ENCODE assay signal across 1 cellular context in the genomic region with DNA sequence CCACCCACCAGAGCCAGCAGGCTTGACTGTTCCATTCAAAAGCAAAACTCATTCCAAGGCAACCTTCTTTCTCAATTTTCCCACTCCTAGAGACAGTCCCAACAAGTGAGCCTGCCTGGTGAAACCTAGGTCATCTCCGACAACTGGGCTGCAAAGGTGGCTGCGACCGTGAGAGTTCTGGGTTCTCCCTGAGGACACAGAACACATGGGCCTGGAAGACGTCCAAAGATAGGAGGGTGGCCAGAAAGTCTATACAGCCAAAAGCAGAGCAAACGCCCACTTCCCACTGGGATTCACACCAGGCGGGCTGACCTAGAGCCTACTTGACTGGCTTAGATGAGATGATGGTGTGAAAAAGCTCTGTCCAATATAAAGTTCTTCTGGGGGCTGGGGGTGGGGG.
TF ChIP-seq lines count a peak whose summit lies in the region.

No MANE protein-coding gene starts in this region.

TF ChIP-seq in WTC11, 78 proteins besides CTCF, POLR2A, EP300 and RAD21 (continued from another document):
- TF ChIP-seq, protein P1, sequence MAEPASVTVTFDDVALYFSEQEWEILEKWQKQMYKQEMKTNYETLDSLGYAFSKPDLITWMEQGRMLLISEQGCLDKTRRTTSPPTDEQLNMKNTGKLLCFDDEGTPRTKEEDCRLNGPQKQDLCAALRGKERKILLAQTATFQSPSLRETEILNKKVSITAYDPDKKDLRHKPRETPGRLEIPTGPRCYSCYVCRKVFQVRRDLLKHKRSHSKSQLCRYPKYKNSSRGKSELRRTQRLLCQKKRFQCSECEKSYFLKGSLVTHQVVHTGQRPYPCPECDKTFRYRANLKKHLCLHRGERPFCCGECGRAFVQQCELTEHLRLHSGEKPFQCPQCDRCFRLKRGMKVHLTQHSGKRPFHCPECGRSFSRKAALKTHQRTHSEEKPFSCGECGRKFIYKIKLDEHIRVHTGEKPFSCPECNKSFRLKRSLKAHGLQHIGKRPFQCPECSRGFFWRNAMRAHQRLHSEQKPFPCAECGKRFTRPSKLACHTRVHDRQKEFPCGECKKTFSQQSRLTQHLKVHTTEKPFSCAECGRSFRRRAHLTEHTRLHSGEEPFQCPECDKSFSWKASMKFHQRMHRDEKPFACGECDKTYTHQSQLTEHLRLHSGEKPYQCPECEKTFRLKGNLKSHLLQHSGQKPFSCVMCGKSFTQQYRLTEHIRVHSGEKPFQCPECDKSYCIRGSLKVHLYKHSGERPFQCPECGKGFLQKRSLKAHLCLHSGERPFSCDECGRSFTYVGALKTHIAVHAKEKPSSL (CRISPR knock-in tag; conservative IDR thresholded peaks at IDR 0.05): no peak
- TF ChIP-seq, protein P2, sequence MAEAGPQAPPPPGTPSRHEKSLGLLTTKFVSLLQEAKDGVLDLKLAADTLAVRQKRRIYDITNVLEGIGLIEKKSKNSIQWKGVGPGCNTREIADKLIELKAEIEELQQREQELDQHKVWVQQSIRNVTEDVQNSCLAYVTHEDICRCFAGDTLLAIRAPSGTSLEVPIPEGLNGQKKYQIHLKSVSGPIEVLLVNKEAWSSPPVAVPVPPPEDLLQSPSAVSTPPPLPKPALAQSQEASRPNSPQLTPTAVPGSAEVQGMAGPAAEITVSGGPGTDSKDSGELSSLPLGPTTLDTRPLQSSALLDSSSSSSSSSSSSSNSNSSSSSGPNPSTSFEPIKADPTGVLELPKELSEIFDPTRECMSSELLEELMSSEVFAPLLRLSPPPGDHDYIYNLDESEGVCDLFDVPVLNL (CRISPR knock-in tag; IDR thresholded peaks at IDR 0.05; ENCODE audit: borderline replicate concordance, low read depth): no peak
- no peak for TF ChIP-seq ZNF219 (CRISPR knock-in tag; IDR thresholded peaks at IDR 0.05; ENCODE audit: borderline replicate concordance)
- no peak for TF ChIP-seq CREM (CRISPR knock-in tag; IDR thresholded peaks at IDR 0.05)
- TF ChIP-seq, protein P3, sequence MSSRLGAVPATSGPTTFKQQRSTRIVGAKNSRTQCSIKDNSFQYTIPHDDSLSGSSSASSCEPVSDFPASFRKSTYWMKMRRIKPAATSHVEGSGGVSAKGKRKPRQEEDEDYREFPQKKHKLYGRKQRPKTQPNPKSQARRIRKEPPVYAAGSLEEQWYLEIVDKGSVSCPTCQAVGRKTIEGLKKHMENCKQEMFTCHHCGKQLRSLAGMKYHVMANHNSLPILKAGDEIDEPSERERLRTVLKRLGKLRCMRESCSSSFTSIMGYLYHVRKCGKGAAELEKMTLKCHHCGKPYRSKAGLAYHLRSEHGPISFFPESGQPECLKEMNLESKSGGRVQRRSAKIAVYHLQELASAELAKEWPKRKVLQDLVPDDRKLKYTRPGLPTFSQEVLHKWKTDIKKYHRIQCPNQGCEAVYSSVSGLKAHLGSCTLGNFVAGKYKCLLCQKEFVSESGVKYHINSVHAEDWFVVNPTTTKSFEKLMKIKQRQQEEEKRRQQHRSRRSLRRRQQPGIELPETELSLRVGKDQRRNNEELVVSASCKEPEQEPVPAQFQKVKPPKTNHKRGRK (CRISPR knock-in tag; IDR thresholded peaks at IDR 0.05; ENCODE audit: borderline replicate concordance): no peak
- no peak for TF ChIP-seq ETV6 (CRISPR knock-in tag; IDR thresholded peaks at IDR 0.05)
- no peak for TF ChIP-seq GRHL2 (CRISPR knock-in tag; IDR thresholded peaks at IDR 0.05; ENCODE audit: insufficient replicate concordance, severe bottlenecking)
